39 cellular contexts compared by ENCODE assay signal in the genomic region with DNA sequence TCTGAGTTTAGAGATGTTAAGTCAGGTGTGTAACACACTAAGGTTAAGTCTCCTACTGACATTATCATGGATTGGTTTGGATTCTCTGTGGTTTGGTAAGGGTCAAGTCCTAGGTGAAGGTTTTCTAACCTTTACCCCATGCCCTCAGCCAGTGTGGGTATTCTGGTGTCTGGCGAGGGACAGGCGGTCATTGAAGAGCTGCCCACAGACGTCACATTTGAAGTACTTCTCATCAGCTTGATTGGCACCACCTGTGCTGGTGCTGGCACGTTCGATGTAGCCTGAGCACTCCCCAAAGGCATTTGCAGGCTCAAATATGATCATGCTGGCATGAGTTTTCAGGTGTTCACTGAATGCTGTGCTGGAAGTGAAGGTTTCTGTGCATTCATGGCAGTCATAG. TPM values are rescaled to one million over a fixed set of nuclear protein-coding genes. Genes with fewer than 3 reads are reported as not detected.
"Had no signal": no experiment of that assay in that cellular context is flagged by ENCODE, and none has a peak within 500 bp of the region (broad histone marks: within the 10 kb centered on the region; RNA-seq: fewer than 3 reads in every experiment).

No MANE protein-coding gene starts in this region.

- H3K27me3 ChIP-seq: MG63 had no signal

- H3K36me3 ChIP-seq: MG63 had no signal

- H3K9me3 ChIP-seq: MG63 had no signal

- H3K4me3 ChIP-seq: MG63 had no signal

- DNase-seq: Karpas-422, Kasumi-1, MG63, MM.1S, MV-4-11, NCI-H1048, NCI-H1092, NCI-H1092 treated with DMSO at 0.1 percent for 48 hours, NCI-H1105, NCI-H1105 treated with DMSO at 0.1 percent for 48 hours, NCI-H1417, NCI-H1417 treated with DMSO at 0.1 percent for 48 hours, NCI-H1436, NCI-H1436 treated with DMSO at 0.1 percent for 48 hours, NCI-H146, NCI-H1694, NCI-H1694 treated with DMSO at 0.1 percent for 48 hours, NCI-H187, NCI-H187 treated with DMSO at 0.1 percent for 48 hours, NCI-H1930, NCI-H2029, NCI-H2029 treated with DMSO at 0.1 percent for 48 hours, NCI-H2081, NCI-H2081 treated with DMSO at 0.1 percent for 48 hours, NCI-H2107, NCI-H2171, NCI-H2171 treated with DMSO at 0.1 percent for 48 hours, NCI-H2227 treated with DMSO at 0.1 percent for 48 hours, NCI-H226, NCI-H345, NCI-H446, NCI-H446 treated with DMSO at 0.1 percent for 48 hours, NCI-H510A, NCI-H510A treated with DMSO at 0.1 percent for 48 hours, NCI-H524 had no signal

RNA-seq across cellular contexts. Expression of gene PEG3, which starts 27.0 kb away (rescaled TPM):
- total RNA-seq: LHCN-M2, MCF 10A had no signal

RNA-seq across cellular contexts. Expression of gene ZIM2, which starts 27.0 kb away (rescaled TPM):
- total RNA-seq: LHCN-M2, M059J, MCF 10A, NCI-H460 had no signal
